8 cellular contexts compared by ENCODE assay signal in genomic region chr9:134406366-134407122, GRCh38.
DNase-seq lines count a peak whose midpoint lies in the region; ATAC-seq and TF ChIP-seq lines count a peak whose summit lies in the region.

No MANE protein-coding gene starts in this region.

- intact Hi-C loops in upper lobe of right lung (cut with DNase I) = no loop called here

- H3K27ac ChIP-seq in upper lobe of right lung = peak overlapping the region; percentile 61

- H3K4me1 Mint-ChIP-seq in activated naive CD4-positive, alpha-beta T cell treated with anti-CD3 and anti-CD28 coated beads, Interleukin-2, amount 10 ng/mL, durations not matched to agents 7 days and 5 days = peaks cover 41% of the 10 kb centered on the region
- peaks cover 32% of the 10 kb centered on the region for H3K4me1 Mint-ChIP-seq in activated naive CD8-positive, alpha-beta T cell treated with anti-CD3 and anti-CD28 coated beads for 36 hours

- peak overlapping the region; percentile 58 for H3K4me3 Mint-ChIP-seq in activated naive CD4-positive, alpha-beta T cell treated with anti-CD3 and anti-CD28 coated beads, Interleukin-2, amount 10 ng/mL, durations not matched to agents 7 days and 5 days
- peak overlapping the region; percentile 62 for H3K4me3 Mint-ChIP-seq in activated naive CD8-positive, alpha-beta T cell treated with anti-CD3 and anti-CD28 coated beads for 36 hours

- H3K4me1 ChIP-seq in upper lobe of right lung = peaks cover 88% of the 10 kb centered on the region

- no peaks in the 10 kb centered on the region for H3K36me3 Mint-ChIP-seq in activated naive CD4-positive, alpha-beta T cell treated with anti-CD3 and anti-CD28 coated beads, Interleukin-2, amount 10 ng/mL, durations not matched to agents 7 days and 5 days
- no peaks in the 10 kb centered on the region for H3K36me3 Mint-ChIP-seq in activated naive CD8-positive, alpha-beta T cell treated with anti-CD3 and anti-CD28 coated beads for 36 hours

- H3K27ac Mint-ChIP-seq in activated naive CD4-positive, alpha-beta T cell treated with anti-CD3 and anti-CD28 coated beads, Interleukin-2, amount 10 ng/mL, durations not matched to agents 7 days and 5 days = no peak overlapping the region
- H3K27ac Mint-ChIP-seq in activated naive CD8-positive, alpha-beta T cell treated with anti-CD3 and anti-CD28 coated beads for 36 hours = no peak overlapping the region

- peak; percentile 4 for ATAC-seq in left lobe of liver
- no peak for ATAC-seq in upper lobe of right lung
- no peak for ATAC-seq in HG02884 (IDR thresholded peaks at IDR 0.05; ENCODE audit: unreplicated experiment)
- ATAC-seq in HG02588 (IDR thresholded peaks at IDR 0.05; ENCODE audit: unreplicated experiment) = no peak
- ATAC-seq in GM18867 (IDR thresholded peaks at IDR 0.05; ENCODE audit: unreplicated experiment) = no peak

- peaks cover 76% of the 10 kb centered on the region for H3K27me3 Mint-ChIP-seq in activated naive CD4-positive, alpha-beta T cell treated with anti-CD3 and anti-CD28 coated beads, Interleukin-2, amount 10 ng/mL, durations not matched to agents 7 days and 5 days
- H3K27me3 Mint-ChIP-seq in activated naive CD8-positive, alpha-beta T cell treated with anti-CD3 and anti-CD28 coated beads for 36 hours = peaks cover 8% of the 10 kb centered on the region

- no peaks in the 10 kb centered on the region for H3K9me3 ChIP-seq in upper lobe of right lung

- no peaks in the 10 kb centered on the region for H3K27me3 ChIP-seq in upper lobe of right lung

- CTCF ChIA-PET in activated naive CD4-positive, alpha-beta T cell treated with anti-CD3 and anti-CD28 coated beads, Interleukin-2, amount 10 ng/mL, durations not matched to agents 7 days and 5 days (lab: Charles Lee) = interaction anchor here (1.6 to 2.4 kb wide), 2 partner anchors 10 to 15 kb away, joined by 3 to 10 read pairs; no protein-coding TSS in a partner anchor

- H3K36me3 ChIP-seq in upper lobe of right lung = peaks cover 9% of the 10 kb centered on the region

- no peaks in the 10 kb centered on the region for H3K9me3 Mint-ChIP-seq in activated naive CD4-positive, alpha-beta T cell treated with anti-CD3 and anti-CD28 coated beads, Interleukin-2, amount 10 ng/mL, durations not matched to agents 7 days and 5 days
- no peaks in the 10 kb centered on the region for H3K9me3 Mint-ChIP-seq in activated naive CD8-positive, alpha-beta T cell treated with anti-CD3 and anti-CD28 coated beads for 36 hours

- TF ChIP-seq CTCF in upper lobe of right lung (IDR thresholded peaks at IDR 0.05) = no peak

- DNase-seq in activated naive CD4-positive, alpha-beta T cell treated with anti-CD3 and anti-CD28 coated beads, Interleukin-2, amount 10 ng/mL, durations not matched to agents 7 days and 5 days = no peak
- no peak for DNase-seq in activated naive CD4-positive, alpha-beta T cell treated with anti-CD3 and anti-CD28 coated beads, Interleukin-2, amount 50 U/mL, for 16 hours
- no peak for DNase-seq in activated naive CD8-positive, alpha-beta T cell treated with anti-CD3 and anti-CD28 coated beads for 36 hours
- DNase-seq in left lobe of liver (ENCODE audit: low spot score) = no peak
- DNase-seq in upper lobe of right lung = no peak

- peak overlapping the region; percentile 28 for H3K4me3 ChIP-seq in upper lobe of right lung
